ENCODE assay signal across 3 cellular contexts in genomic region chr2:15929008-15929407, GRCh38. TPM values are rescaled to one million over a fixed set of nuclear protein-coding genes. Genes with fewer than 3 reads are reported as not detected.
"Had no signal": no experiment of that assay in that cellular context is flagged by ENCODE, and none has a peak within 500 bp of the region (broad histone marks: within the 10 kb centered on the region; RNA-seq: fewer than 3 reads in every experiment).

No MANE protein-coding gene starts in this region.

RNA-seq across cellular contexts. Expression of gene MYCN, which starts 11.3 kb away (rescaled TPM):
- total RNA-seq: GM23248, H4, HFFc6 had no signal
- polyA plus RNA-seq: GM23248 had no signal
